35 cellular contexts compared by ENCODE assay signal in the genomic region with DNA sequence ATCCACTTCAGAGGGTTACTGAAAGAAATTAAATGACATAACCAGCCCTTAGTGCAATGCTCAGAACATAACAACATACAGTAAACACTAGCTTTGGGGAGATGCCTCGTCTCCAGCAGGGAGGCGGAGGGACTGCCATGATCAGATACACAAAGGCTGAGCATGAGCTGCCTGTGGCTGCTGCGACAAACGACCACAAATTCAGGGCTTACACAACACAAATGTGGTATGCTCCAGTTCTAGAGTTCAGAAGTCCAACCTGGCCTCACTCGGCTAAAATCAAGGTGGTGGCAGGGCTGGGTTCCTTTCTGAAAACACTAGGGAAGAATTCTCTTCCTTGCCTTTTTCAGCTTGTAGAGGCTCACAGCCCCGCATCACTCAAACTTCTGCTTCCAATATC.
"Had no signal": no experiment of that assay in that cellular context is flagged by ENCODE, and none has a peak within 500 bp of the region (broad histone marks: within the 10 kb centered on the region; RNA-seq: fewer than 3 reads in every experiment).

No MANE protein-coding gene starts in this region.

- DNase-seq: Karpas-422, Kasumi-1, KG1, MG63, MM.1S, MV-4-11, NCI-H1048, NCI-H1092, NCI-H1092 treated with DMSO at 0.1 percent for 48 hours, NCI-H1105, NCI-H1105 treated with DMSO at 0.1 percent for 48 hours, NCI-H1417, NCI-H1417 treated with DMSO at 0.1 percent for 48 hours, NCI-H1436, NCI-H1436 treated with DMSO at 0.1 percent for 48 hours, NCI-H146, NCI-H1694, NCI-H1694 treated with DMSO at 0.1 percent for 48 hours, NCI-H187, NCI-H187 treated with DMSO at 0.1 percent for 48 hours, NCI-H1930, NCI-H2029, NCI-H2029 treated with DMSO at 0.1 percent for 48 hours, NCI-H2081, NCI-H2081 treated with DMSO at 0.1 percent for 48 hours, NCI-H2107, NCI-H2171, NCI-H2171 treated with DMSO at 0.1 percent for 48 hours, NCI-H2227 treated with DMSO at 0.1 percent for 48 hours, NCI-H226, NCI-H345, NCI-H446, NCI-H446 treated with DMSO at 0.1 percent for 48 hours, NCI-H510A had no signal

- H3K9ac ChIP-seq: KMS-11 had no signal

- H3K27ac ChIP-seq: KMS-11 had no signal

- H3K9me3 ChIP-seq: MG63 had no signal

- H3K4me2 ChIP-seq: KMS-11 had no signal

- H3K4me3 ChIP-seq: MG63 had no signal

- H3K36me3 ChIP-seq: MG63 had no signal

- H3K27me3 ChIP-seq: MG63 had no signal
